11 cellular contexts compared by ENCODE assay signal in genomic region chr16:72109300-72109699, GRCh38. TPM values are rescaled to one million over a fixed set of nuclear protein-coding genes. Genes with fewer than 3 reads are reported as not detected.
"Had no signal": no experiment of that assay in that cellular context is flagged by ENCODE, and none has a peak within 500 bp of the region (broad histone marks: within the 10 kb centered on the region; RNA-seq: fewer than 3 reads in every experiment).

No MANE protein-coding gene starts in this region.

- H2AFZ ChIP-seq: GM23248 had no signal

- H3K4me1 ChIP-seq: HAP-1 had no signal

- H3K27me3 Mint-ChIP-seq: IgD-negative memory B cell had no signal

- H3K9me3 ChIP-seq: HAP-1 had no signal

- DNase-seq: GM23248, GOT3, H7, HFFc6 had no signal

- H3K27ac ChIP-seq: GM23248, HL-60 had no signal

- H3K27ac Mint-ChIP-seq: HFFc6, IgD-negative memory B cell had no signal

- H3K4me3 ChIP-seq: GM23248, HAP-1 had no signal

- ATAC-seq: HCT116, HepG2 had no signal

- H3K9me3 Mint-ChIP-seq: HFFc6, IgD-negative memory B cell had no signal

- H3K4me3 Mint-ChIP-seq: HFFc6, IgD-negative memory B cell had no signal

RNA-seq across cellular contexts. Expression of gene HPR, which starts 46.3 kb away (rescaled TPM):
- total RNA-seq: GM23248, H4, H7, HFFc6, HT1080 had no signal

RNA-seq across cellular contexts. Expression of gene HP, which starts 55.0 kb away (rescaled TPM):
- total RNA-seq: GM23248, HFFc6, HT1080 had no signal
